In genomic region chr4:6546681-6547447, GRCh38 we compare ENCODE assay signal across 1 cellular context.
TF ChIP-seq lines count a peak whose summit lies in the region.

No MANE protein-coding gene starts in this region.

TF ChIP-seq in HepG2, 621 proteins besides CTCF, POLR2A, EP300 and RAD21 (continued from another document and continues in another):
- TF ChIP-seq MATR3 (CRISPR knock-in tag; IDR thresholded peaks at IDR 0.05) (no peak), ZNF83 (CRISPR knock-in tag; IDR thresholded peaks at IDR 0.05; ENCODE audit: borderline replicate concordance) (peak; percentile 80; the same call in 1 of the 2 replicates), HCFC1 (IDR thresholded peaks at IDR 0.05; ENCODE audit: low read depth, low read length) (no peak), KLF6 (CRISPR knock-in tag; IDR thresholded peaks at IDR 0.05) (peak; percentile 98), ZNF589 (CRISPR knock-in tag; conservative IDR thresholded peaks at IDR 0.05) (no peak), MAX (IDR thresholded peaks at IDR 0.05) (no peak), GRHL1 (CRISPR knock-in tag; conservative IDR thresholded peaks at IDR 0.05) (no peak), ZNF816 (CRISPR knock-in tag; IDR thresholded peaks at IDR 0.05; ENCODE audit: borderline replicate concordance) (peak; percentile 61; the same call in 1 of the 2 replicates), ZNF7 (CRISPR knock-in tag; IDR thresholded peaks at IDR 0.05) (peak; percentile 41; the same call in 1 of the 2 replicates), ZNF446 (CRISPR knock-in tag; IDR thresholded peaks at IDR 0.05) (peak; percentile 85; the same call in 1 of the 2 replicates), ISX (CRISPR knock-in tag; conservative IDR thresholded peaks at IDR 0.05) (peak; percentile 95; the same call in 1 of the 2 replicates), DNMT1 (CRISPR knock-in tag; IDR thresholded peaks at IDR 0.05) (no peak), ZNF432 (CRISPR knock-in tag; IDR thresholded peaks at IDR 0.05; ENCODE audit: borderline replicate concordance) (no peak), NFIB (CRISPR knock-in tag; IDR thresholded peaks at IDR 0.05; ENCODE audit: borderline replicate concordance) (no peak), ZNF180 (CRISPR knock-in tag; IDR thresholded peaks at IDR 0.05; ENCODE audit: borderline replicate concordance, low read depth) (no peak), ZNF513 (CRISPR knock-in tag; conservative IDR thresholded peaks at IDR 0.05) (no peak), ZNF850 (CRISPR knock-in tag; conservative IDR thresholded peaks at IDR 0.05) (no peak), ZNF510 (CRISPR knock-in tag; IDR thresholded peaks at IDR 0.05; ENCODE audit: low read depth) (0 out of 2 replicates have a peak, but pooled peaks have one; percentile 56), NR1H2 (CRISPR knock-in tag; IDR thresholded peaks at IDR 0.05; ENCODE audit: borderline replicate concordance, low read depth) (no peak), ELF4 (CRISPR knock-in tag; IDR thresholded peaks at IDR 0.05; ENCODE audit: borderline replicate concordance) (no peak), ZNF775 (CRISPR knock-in tag; IDR thresholded peaks at IDR 0.05; ENCODE audit: borderline replicate concordance) (0 out of 2 replicates have a peak, but pooled peaks have one; percentile 59), NR2F2 (IDR thresholded peaks at IDR 0.05; ENCODE audit: borderline replicate concordance, low read depth) (no peak), STAT6 (CRISPR knock-in tag; IDR thresholded peaks at IDR 0.05; ENCODE audit: borderline replicate concordance) (no peak)
- TF ChIP-seq, protein P1, sequence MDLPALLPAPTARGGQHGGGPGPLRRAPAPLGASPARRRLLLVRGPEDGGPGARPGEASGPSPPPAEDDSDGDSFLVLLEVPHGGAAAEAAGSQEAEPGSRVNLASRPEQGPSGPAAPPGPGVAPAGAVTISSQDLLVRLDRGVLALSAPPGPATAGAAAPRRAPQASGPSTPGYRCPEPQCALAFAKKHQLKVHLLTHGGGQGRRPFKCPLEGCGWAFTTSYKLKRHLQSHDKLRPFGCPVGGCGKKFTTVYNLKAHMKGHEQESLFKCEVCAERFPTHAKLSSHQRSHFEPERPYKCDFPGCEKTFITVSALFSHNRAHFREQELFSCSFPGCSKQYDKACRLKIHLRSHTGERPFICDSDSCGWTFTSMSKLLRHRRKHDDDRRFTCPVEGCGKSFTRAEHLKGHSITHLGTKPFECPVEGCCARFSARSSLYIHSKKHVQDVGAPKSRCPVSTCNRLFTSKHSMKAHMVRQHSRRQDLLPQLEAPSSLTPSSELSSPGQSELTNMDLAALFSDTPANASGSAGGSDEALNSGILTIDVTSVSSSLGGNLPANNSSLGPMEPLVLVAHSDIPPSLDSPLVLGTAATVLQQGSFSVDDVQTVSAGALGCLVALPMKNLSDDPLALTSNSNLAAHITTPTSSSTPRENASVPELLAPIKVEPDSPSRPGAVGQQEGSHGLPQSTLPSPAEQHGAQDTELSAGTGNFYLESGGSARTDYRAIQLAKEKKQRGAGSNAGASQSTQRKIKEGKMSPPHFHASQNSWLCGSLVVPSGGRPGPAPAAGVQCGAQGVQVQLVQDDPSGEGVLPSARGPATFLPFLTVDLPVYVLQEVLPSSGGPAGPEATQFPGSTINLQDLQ (CRISPR knock-in tag; IDR thresholded peaks at IDR 0.05), result peak; percentile 30; the same call in 1 of the 2 replicates
- TF ChIP-seq, protein P2, sequence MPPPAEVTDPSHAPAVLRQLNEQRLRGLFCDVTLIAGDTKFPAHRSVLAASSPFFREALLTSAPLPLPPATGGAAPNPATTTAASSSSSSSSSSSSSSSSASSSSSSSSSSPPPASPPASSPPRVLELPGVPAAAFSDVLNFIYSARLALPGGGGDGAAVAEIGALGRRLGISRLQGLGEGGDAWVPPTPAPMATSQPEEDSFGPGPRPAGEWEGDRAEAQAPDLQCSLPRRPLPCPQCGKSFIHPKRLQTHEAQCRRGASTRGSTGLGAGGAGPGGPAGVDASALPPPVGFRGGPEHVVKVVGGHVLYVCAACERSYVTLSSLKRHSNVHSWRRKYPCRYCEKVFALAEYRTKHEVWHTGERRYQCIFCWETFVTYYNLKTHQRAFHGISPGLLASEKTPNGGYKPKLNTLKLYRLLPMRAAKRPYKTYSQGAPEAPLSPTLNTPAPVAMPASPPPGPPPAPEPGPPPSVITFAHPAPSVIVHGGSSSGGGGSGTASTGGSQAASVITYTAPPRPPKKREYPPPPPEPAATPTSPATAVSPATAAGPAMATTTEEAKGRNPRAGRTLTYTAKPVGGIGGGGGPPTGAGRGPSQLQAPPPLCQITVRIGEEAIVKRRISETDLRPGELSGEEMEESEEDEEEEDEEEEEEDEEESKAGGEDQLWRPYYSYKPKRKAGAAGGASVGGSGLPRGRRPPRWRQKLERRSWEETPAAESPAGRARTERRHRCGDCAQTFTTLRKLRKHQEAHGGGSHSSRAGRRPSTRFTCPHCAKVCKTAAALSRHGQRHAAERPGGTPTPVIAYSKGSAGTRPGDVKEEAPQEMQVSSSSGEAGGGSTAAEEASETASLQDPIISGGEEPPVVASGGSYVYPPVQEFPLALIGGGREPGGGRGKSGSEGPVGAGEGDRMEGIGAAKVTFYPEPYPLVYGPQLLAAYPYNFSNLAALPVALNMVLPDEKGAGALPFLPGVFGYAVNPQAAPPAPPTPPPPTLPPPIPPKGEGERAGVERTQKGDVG (CRISPR knock-in tag; IDR thresholded peaks at IDR 0.05; ENCODE audit: borderline replicate concordance), result no peak
- TF ChIP-seq, protein P3, sequence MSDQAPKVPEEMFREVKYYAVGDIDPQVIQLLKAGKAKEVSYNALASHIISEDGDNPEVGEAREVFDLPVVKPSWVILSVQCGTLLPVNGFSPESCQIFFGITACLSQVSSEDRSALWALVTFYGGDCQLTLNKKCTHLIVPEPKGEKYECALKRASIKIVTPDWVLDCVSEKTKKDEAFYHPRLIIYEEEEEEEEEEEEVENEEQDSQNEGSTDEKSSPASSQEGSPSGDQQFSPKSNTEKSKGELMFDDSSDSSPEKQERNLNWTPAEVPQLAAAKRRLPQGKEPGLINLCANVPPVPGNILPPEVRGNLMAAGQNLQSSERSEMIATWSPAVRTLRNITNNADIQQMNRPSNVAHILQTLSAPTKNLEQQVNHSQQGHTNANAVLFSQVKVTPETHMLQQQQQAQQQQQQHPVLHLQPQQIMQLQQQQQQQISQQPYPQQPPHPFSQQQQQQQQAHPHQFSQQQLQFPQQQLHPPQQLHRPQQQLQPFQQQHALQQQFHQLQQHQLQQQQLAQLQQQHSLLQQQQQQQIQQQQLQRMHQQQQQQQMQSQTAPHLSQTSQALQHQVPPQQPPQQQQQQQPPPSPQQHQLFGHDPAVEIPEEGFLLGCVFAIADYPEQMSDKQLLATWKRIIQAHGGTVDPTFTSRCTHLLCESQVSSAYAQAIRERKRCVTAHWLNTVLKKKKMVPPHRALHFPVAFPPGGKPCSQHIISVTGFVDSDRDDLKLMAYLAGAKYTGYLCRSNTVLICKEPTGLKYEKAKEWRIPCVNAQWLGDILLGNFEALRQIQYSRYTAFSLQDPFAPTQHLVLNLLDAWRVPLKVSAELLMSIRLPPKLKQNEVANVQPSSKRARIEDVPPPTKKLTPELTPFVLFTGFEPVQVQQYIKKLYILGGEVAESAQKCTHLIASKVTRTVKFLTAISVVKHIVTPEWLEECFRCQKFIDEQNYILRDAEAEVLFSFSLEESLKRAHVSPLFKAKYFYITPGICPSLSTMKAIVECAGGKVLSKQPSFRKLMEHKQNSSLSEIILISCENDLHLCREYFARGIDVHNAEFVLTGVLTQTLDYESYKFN (CRISPR knock-in tag; conservative IDR thresholded peaks at IDR 0.05), result no peak
- TF ChIP-seq, protein P4, sequence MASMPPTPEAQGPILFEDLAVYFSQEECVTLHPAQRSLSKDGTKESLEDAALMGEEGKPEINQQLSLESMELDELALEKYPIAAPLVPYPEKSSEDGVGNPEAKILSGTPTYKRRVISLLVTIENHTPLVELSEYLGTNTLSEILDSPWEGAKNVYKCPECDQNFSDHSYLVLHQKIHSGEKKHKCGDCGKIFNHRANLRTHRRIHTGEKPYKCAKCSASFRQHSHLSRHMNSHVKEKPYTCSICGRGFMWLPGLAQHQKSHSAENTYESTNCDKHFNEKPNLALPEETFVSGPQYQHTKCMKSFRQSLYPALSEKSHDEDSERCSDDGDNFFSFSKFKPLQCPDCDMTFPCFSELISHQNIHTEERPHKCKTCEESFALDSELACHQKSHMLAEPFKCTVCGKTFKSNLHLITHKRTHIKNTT (CRISPR knock-in tag; IDR thresholded peaks at IDR 0.05), result no peak
- TF ChIP-seq, protein P5, sequence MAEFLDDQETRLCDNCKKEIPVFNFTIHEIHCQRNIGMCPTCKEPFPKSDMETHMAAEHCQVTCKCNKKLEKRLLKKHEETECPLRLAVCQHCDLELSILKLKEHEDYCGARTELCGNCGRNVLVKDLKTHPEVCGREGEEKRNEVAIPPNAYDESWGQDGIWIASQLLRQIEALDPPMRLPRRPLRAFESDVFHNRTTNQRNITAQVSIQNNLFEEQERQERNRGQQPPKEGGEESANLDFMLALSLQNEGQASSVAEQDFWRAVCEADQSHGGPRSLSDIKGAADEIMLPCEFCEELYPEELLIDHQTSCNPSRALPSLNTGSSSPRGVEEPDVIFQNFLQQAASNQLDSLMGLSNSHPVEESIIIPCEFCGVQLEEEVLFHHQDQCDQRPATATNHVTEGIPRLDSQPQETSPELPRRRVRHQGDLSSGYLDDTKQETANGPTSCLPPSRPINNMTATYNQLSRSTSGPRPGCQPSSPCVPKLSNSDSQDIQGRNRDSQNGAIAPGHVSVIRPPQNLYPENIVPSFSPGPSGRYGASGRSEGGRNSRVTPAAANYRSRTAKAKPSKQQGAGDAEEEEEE (CRISPR knock-in tag; IDR thresholded peaks at IDR 0.05; ENCODE audit: borderline replicate concordance), result no peak
- TF ChIP-seq, protein P6, sequence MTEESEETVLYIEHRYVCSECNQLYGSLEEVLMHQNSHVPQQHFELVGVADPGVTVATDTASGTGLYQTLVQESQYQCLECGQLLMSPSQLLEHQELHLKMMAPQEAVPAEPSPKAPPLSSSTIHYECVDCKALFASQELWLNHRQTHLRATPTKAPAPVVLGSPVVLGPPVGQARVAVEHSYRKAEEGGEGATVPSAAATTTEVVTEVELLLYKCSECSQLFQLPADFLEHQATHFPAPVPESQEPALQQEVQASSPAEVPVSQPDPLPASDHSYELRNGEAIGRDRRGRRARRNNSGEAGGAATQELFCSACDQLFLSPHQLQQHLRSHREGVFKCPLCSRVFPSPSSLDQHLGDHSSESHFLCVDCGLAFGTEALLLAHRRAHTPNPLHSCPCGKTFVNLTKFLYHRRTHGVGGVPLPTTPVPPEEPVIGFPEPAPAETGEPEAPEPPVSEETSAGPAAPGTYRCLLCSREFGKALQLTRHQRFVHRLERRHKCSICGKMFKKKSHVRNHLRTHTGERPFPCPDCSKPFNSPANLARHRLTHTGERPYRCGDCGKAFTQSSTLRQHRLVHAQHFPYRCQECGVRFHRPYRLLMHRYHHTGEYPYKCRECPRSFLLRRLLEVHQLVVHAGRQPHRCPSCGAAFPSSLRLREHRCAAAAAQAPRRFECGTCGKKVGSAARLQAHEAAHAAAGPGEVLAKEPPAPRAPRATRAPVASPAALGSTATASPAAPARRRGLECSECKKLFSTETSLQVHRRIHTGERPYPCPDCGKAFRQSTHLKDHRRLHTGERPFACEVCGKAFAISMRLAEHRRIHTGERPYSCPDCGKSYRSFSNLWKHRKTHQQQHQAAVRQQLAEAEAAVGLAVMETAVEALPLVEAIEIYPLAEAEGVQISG (CRISPR knock-in tag; IDR thresholded peaks at IDR 0.05), result peak; percentile 80
